ENCODE assay signal across 1 cellular context in genomic region chr6:39303425-39304153, GRCh38.
TF ChIP-seq lines count a peak whose summit lies in the region.

No MANE protein-coding gene starts in this region.

TF ChIP-seq in IMR-90, 13 proteins besides CTCF, POLR2A, EP300 and RAD21:
- no peak for TF ChIP-seq CEBPB (IDR thresholded peaks at IDR 0.05; ENCODE audit: low read depth, low read length)
- no peak for TF ChIP-seq BHLHE40 (IDR thresholded peaks at IDR 0.05; ENCODE audit: low read depth, low read length)
- TF ChIP-seq NFE2L2 (IDR thresholded peaks at IDR 0.05; ENCODE audit: low read depth, low read length) = no peak
- no peak for TF ChIP-seq RFX5 (IDR thresholded peaks at IDR 0.05; ENCODE audit: low read depth, low read length)
- TF ChIP-seq SMC3 (IDR thresholded peaks at IDR 0.05; ENCODE audit: low read depth, low read length) = no peak
- no peak for TF ChIP-seq CHD1 (IDR thresholded peaks at IDR 0.05; ENCODE audit: low read depth, low read length)
- no peak for TF ChIP-seq USF2 (IDR thresholded peaks at IDR 0.05; ENCODE audit: low read depth, low read length)
TF ChIP-seq in IMR-90: peak in this region for 0.
